In the genomic region with DNA sequence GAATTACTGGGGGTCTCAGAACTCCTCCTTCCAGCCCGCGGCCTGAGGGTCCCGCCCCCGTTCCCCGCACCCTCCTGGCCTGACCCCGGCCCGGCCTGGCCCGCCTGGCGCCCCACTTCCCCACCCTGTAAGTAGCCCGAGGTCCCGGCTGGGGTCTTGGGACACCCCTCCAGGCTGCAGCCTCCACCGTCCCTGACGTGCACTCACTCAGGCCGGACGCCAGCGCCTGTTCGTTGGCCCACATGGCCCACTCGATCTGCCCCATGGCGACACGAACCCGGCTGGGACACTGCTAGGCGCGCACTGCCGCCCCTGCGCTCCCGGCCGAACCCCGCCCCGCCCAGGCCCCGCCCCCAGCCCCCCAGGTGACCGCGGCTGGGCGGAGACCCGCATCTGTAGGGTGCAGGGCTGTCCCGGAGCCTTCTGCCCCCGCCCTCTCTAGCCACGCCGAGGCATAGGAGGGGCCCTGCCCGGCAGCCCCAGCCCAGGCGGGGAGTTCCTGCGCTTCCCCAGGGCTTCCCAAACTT, we compare ENCODE assay signal across 8 cellular contexts.
DNase-seq lines count a peak whose midpoint lies in the region; ATAC-seq and TF ChIP-seq lines count a peak whose summit lies in the region.

A gene (minus strand): TSS at position 305 of the 527 bp plus-strand sequence. CDS start 40 bp downstream, at position 265.

- peaks cover 17% of the 10 kb centered on the region for H3K36me3 Mint-ChIP-seq in T-helper 2 cell treated with Interferon-gamma antibody and Interleukin-4, amounts not matched to agents 5 μg/mL and 100 μg/mL, for 36 hours (ENCODE audit: low read depth)

- ATAC-seq in GM19438 (IDR thresholded peaks at IDR 0.05; ENCODE audit: low read depth, unreplicated experiment): peak; percentile 74
- ATAC-seq in HG03565 (IDR thresholded peaks at IDR 0.05; ENCODE audit: unreplicated experiment): peak; percentile 42

- peak within 1 kb of the TSS; percentile 94 for H3K27ac Mint-ChIP-seq in T-helper 2 cell treated with Interferon-gamma antibody and Interleukin-4, amounts not matched to agents 5 μg/mL and 100 μg/mL, for 36 hours

- peaks cover 12% of the 10 kb centered on the region for H3K4me1 Mint-ChIP-seq in T-helper 2 cell treated with Interferon-gamma antibody and Interleukin-4, amounts not matched to agents 5 μg/mL and 100 μg/mL, for 36 hours (ENCODE audit: low read depth)

- no peaks in the 10 kb centered on the region for H3K9me3 Mint-ChIP-seq in T-helper 2 cell treated with Interferon-gamma antibody and Interleukin-4, amounts not matched to agents 5 μg/mL and 100 μg/mL, for 36 hours

- no peaks in the 10 kb centered on the region for H3K27me3 Mint-ChIP-seq in T-helper 2 cell treated with Interferon-gamma antibody and Interleukin-4, amounts not matched to agents 5 μg/mL and 100 μg/mL, for 36 hours (ENCODE audit: low read depth)

- H3K4me3 ChIP-seq in astrocyte of the spinal cord (ENCODE audit: low read depth, low read length): peak within 1 kb of the TSS; percentile 57

- peak within 1 kb of the TSS; percentile 90 for H3K4me3 Mint-ChIP-seq in T-helper 2 cell treated with Interferon-gamma antibody and Interleukin-4, amounts not matched to agents 5 μg/mL and 100 μg/mL, for 36 hours

- peak; percentile 86 for DNase-seq in COLO668 (lab: John Stamatoyannopoulos, UW; ENCODE audit: unreplicated experiment)
- DNase-seq in T-helper 2 cell treated with Interferon-gamma antibody and Interleukin-4, amounts not matched to agents 5 μg/mL and 100 μg/mL, for 36 hours (ENCODE audit: low spot score): peak; percentile 87
- peak; percentile 28 for DNase-seq in astrocyte of the spinal cord (ENCODE audit: low read depth, low spot score)
- DNase-seq in iPS-NIHi11 (ENCODE audit: low spot score): peak; percentile 94
- peak; percentile 75 to 83 (median 78) for DNase-seq in stimulated activated CD4-positive, alpha-beta T cell treated with anti-CD3 and anti-CD28 coated beads, Interleukin-12 subunit alpha, Interleukin-12 subunit beta, amount 100 ng/mL, for 48 hours (ENCODE audit: low read depth in 2 of 3, low spot score in 1 of 3)
- DNase-seq in middle frontal gyrus (ENCODE audit: extremely low spot score, low spot score): no peak

- in situ Hi-C loops in astrocyte of the spinal cord (cut with HindIII; ENCODE audit: low sequenced_read_pairs): no loop called here

- TF ChIP-seq CTCF in astrocyte of the spinal cord (IDR thresholded peaks at IDR 0.05; ENCODE audit: low read depth, low read length): no peak
